In genomic region chr17:72296456-72296855, GRCh38 we compare ENCODE assay signal across 15 cellular contexts.
"Had no signal": no experiment of that assay in that cellular context is flagged by ENCODE, and none has a peak within 500 bp of the region (broad histone marks: within the 10 kb centered on the region; RNA-seq: fewer than 3 reads in every experiment).

No MANE protein-coding gene starts in this region.

- ATAC-seq: activated CD8-positive, alpha-beta T cell treated with anti-CD3 and anti-CD28 coated beads, Interleukin-2, amount 10 ng/mL, durations not matched to agents 7 days and 5 days; activated T-cell treated with anti-CD3 and anti-CD28 coated beads, Interleukin-2, amount 50 U/mL, for 72 hours; effector memory CD8-positive, alpha-beta T cell; natural killer cell treated with Interleukin-12 subunit alpha and Interleukin-12 subunit beta and Interleukin-15 and Interleukin-18, amount 100 ng/mL, for 72 hours; stimulated activated memory B cell treated with anti-CD40 and anti-IgM and Interleukin-4, amounts not matched to agents 10 μg/mL and 1 μg/mL and 100 μg/mL, for 72 hours; T-helper 17 cell had no signal

- DNase-seq: activated B cell treated with CpG ODN at 0.5 μM for 24 hours; activated CD4-positive, alpha-beta T cell treated with anti-CD3 and anti-CD28 coated beads, Interleukin-2, amount 10 ng/mL, durations not matched to agents 24 days and 14 days; activated CD8-positive, alpha-beta memory T cell treated with anti-CD3 and anti-CD28 coated beads, Interleukin-2, amount 50 U/mL, for 4 hours; activated CD8-positive, alpha-beta T cell treated with anti-CD3 and anti-CD28 coated beads, Interleukin-2, amount 10 ng/mL, durations not matched to agents 7 days and 5 days; activated gamma-delta T cell; activated T-cell treated with anti-CD3 and anti-CD28 coated beads, Interleukin-2, amount 50 U/mL, for 72 hours; brain microvascular endothelial cell; effector memory CD8-positive, alpha-beta T cell; posterior cingulate gyrus; retina; stimulated activated CD4-positive, alpha-beta T cell treated with anti-CD3 and anti-CD28 coated beads, Interleukin-2, amount 100 ng/mL, for 48 hours; T-helper 17 cell had no signal

- H3K27ac ChIP-seq: brain microvascular endothelial cell, epithelial cell of prostate had no signal

- H3K36me3 ChIP-seq: brain microvascular endothelial cell had no signal

- H3K27me3 ChIP-seq: brain microvascular endothelial cell had no signal
